ENCODE assay signal across 1 cellular context in the genomic region with DNA sequence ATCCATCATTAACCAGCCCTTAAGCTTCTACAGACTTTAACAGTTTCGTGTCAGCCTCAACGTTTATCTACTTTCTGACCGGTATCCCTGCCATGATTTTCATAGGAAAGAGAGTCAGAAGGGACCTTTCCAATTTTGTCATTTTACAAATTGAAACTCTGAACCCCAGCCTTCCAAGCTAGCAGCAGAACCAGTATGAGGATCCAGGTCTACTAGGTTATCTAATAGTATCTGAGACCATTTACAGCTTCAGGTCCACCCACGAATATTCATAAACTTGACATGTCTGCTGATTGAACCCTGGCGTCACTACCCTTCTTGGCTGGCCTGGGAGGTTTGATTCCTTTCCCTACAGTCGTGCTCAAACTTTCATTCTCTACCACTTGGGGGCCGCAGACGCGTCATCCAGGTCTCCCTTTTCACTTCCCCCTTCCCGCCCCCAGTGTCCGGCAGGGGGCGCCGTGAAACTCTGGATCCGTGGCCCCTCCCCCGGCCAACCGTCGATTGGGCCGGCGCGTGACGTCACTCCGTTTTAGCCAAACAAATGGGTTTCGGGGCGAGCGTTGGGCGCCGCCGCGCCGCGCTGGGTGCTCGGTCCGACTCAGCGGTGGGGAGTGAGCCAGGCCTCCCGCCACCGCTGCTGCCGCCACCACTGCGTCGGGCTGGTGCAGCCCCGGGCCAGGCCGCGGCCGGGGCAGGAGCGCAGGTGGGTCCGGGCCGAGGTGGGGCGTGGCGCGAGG.
A peak's percentile ranks its signal among the peaks of the same experiment; 100 is the strongest.
TF ChIP-seq lines count a peak whose summit lies in the region.

FBXO34 (plus strand) TSS at position 590 of the 740 bp plus-strand sequence. CDS start 78,970 bp downstream, outside the sequence.

TF ChIP-seq in K562, 482 proteins besides CTCF, POLR2A, EP300 and RAD21 (continued from another document and continues in another):
- TF ChIP-seq ZNF609 (CRISPR knock-in tag; IDR thresholded peaks at IDR 0.05; ENCODE audit: borderline replicate concordance) (no peak), CBX3 (IDR thresholded peaks at IDR 0.05; ENCODE audit: borderline replicate concordance in 1 of 2, low read length in 2 of 2) (peak in 1 of 2 experiments; percentile 74; a peak in 1 of 3 replicates), E2F5 (CRISPR knock-in tag; IDR thresholded peaks at IDR 0.05) (no peak), ZNF644 (tag; IDR thresholded peaks at IDR 0.05; ENCODE audit: low read depth) (no peak; the same call in 1 of the 2 replicates), NFYB (IDR thresholded peaks at IDR 0.05; ENCODE audit: extremely low read depth, insufficient read length) (peak; percentile 16), XRCC4 (IDR thresholded peaks at IDR 0.05; ENCODE audit: extremely low read depth, insufficient read depth, insufficient read length) (no peak), TAL1 (IDR thresholded peaks at IDR 0.05) (no peak), MTA2 (IDR thresholded peaks at IDR 0.05; ENCODE audit: low read depth) (no peak), RBM39 (optimal IDR thresholded peaks at IDR 0.05; ENCODE audit: low read depth, low read length) (no peak), FOXA3 (CRISPR knock-in tag; conservative IDR thresholded peaks at IDR 0.05 in 1 of 2, IDR thresholded peaks at IDR 0.05 in 1 of 2) (no peak), POLR2H (tag; IDR thresholded peaks at IDR 0.05; ENCODE audit: low read depth) (peak; percentile 41; the same call in 1 of the 2 replicates), SP2 (IDR thresholded peaks at IDR 0.05; ENCODE audit: extremely low read depth, low read depth, low read length, poor library complexity, severe bottlenecking) (no peak), SUPT5H (IDR thresholded peaks at IDR 0.05) (no peak), ZNF282 (CRISPR knock-in tag; IDR thresholded peaks at IDR 0.05) (no peak), TAF7 (tag; IDR thresholded peaks at IDR 0.05) (no peak), PBX2 (CRISPR knock-in tag; IDR thresholded peaks at IDR 0.05; ENCODE audit: low read depth) (no peak), PBX2 (tag; conservative IDR thresholded peaks at IDR 0.05; ENCODE audit: low read depth) (no peak; the same call in 1 of the 2 replicates), ZNF785 (CRISPR knock-in tag; IDR thresholded peaks at IDR 0.05) (no peak), ETS2 (tag; IDR thresholded peaks at IDR 0.05; ENCODE audit: borderline replicate concordance, poor library complexity, severe bottlenecking) (no peak), CREBBP (IDR thresholded peaks at IDR 0.05; ENCODE audit: low read depth, low read length) (no peak), ZNF696 (CRISPR knock-in tag; conservative IDR thresholded peaks at IDR 0.05) (no peak), MCM3 (IDR thresholded peaks at IDR 0.05) (no peak), MYBL2 (IDR thresholded peaks at IDR 0.05; ENCODE audit: low read depth) (peak; percentile 82), MYBL2 (CRISPR knock-in tag; IDR thresholded peaks at IDR 0.05; ENCODE audit: borderline replicate concordance) (no peak), CXXC5 (CRISPR knock-in tag; IDR thresholded peaks at IDR 0.05) (peak; percentile 81), PHB2 (IDR thresholded peaks at IDR 0.05; ENCODE audit: low read depth) (no peak), ZNF778 (CRISPR knock-in tag; IDR thresholded peaks at IDR 0.05) (no peak), TGIF2 (CRISPR knock-in tag; IDR thresholded peaks at IDR 0.05) (no peak), HLTF (IDR thresholded peaks at IDR 0.05) (no peak), NFIX (CRISPR knock-in tag; IDR thresholded peaks at IDR 0.05; ENCODE audit: low read depth) (no peak), TBL1XR1 (IDR thresholded peaks at IDR 0.05; ENCODE audit: low read length in 2 of 2) (peak in 1 of 2 experiments; percentile 68; a peak in 1 of 4 replicates), PHF21A (IDR thresholded peaks at IDR 0.05; ENCODE audit: borderline replicate concordance, low read depth) (peak; percentile 71; the same call in 1 of the 2 replicates)
- TF ChIP-seq, protein P1, sequence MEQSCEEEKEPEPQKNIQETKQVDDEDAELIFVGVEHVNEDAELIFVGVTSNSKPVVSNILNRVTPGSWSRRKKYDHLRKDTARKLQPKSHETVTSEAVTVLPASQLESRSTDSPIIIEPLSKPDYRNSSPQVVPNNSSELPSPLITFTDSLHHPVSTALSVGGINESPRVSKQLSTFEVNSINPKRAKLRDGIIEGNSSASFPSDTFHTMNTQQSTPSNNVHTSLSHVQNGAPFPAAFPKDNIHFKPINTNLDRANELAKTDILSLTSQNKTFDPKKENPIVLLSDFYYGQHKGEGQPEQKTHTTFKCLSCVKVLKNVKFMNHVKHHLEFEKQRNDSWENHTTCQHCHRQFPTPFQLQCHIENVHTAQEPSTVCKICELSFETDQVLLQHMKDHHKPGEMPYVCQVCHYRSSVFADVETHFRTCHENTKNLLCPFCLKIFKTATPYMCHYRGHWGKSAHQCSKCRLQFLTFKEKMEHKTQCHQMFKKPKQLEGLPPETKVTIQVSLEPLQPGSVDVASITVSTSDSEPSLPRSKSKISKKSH (CRISPR knock-in tag; IDR thresholded peaks at IDR 0.05) = no peak
- TF ChIP-seq, protein P2, sequence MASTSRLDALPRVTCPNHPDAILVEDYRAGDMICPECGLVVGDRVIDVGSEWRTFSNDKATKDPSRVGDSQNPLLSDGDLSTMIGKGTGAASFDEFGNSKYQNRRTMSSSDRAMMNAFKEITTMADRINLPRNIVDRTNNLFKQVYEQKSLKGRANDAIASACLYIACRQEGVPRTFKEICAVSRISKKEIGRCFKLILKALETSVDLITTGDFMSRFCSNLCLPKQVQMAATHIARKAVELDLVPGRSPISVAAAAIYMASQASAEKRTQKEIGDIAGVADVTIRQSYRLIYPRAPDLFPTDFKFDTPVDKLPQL (IDR thresholded peaks at IDR 0.05; ENCODE audit: extremely low read depth, insufficient read length) = no peak
- TF ChIP-seq, protein P3, sequence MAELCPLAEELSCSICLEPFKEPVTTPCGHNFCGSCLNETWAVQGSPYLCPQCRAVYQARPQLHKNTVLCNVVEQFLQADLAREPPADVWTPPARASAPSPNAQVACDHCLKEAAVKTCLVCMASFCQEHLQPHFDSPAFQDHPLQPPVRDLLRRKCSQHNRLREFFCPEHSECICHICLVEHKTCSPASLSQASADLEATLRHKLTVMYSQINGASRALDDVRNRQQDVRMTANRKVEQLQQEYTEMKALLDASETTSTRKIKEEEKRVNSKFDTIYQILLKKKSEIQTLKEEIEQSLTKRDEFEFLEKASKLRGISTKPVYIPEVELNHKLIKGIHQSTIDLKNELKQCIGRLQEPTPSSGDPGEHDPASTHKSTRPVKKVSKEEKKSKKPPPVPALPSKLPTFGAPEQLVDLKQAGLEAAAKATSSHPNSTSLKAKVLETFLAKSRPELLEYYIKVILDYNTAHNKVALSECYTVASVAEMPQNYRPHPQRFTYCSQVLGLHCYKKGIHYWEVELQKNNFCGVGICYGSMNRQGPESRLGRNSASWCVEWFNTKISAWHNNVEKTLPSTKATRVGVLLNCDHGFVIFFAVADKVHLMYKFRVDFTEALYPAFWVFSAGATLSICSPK (IDR thresholded peaks at IDR 0.05; ENCODE audit: borderline replicate concordance) = no peak
- TF ChIP-seq, protein P4, sequence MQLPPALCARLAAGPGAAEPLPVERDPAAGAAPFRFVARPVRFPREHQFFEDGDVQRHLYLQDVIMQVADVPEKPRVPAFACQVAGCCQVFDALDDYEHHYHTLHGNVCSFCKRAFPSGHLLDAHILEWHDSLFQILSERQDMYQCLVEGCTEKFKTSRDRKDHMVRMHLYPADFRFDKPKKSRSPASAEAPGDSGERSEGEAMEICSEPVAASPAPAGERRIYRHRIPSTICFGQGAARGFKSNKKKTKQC (CRISPR knock-in tag; IDR thresholded peaks at IDR 0.05) = no peak
- TF ChIP-seq, protein P5, sequence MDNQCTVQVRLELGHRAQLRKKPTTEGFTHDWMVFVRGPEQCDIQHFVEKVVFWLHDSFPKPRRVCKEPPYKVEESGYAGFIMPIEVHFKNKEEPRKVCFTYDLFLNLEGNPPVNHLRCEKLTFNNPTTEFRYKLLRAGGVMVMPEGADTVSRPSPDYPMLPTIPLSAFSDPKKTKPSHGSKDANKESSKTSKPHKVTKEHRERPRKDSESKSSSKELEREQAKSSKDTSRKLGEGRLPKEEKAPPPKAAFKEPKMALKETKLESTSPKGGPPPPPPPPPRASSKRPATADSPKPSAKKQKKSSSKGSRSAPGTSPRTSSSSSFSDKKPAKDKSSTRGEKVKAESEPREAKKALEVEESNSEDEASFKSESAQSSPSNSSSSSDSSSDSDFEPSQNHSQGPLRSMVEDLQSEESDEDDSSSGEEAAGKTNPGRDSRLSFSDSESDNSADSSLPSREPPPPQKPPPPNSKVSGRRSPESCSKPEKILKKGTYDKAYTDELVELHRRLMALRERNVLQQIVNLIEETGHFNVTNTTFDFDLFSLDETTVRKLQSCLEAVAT (IDR thresholded peaks at IDR 0.05) = peak in 1 of 2 experiments; percentile 88; a peak in 2 of 4 replicates
- TF ChIP-seq, protein P6, sequence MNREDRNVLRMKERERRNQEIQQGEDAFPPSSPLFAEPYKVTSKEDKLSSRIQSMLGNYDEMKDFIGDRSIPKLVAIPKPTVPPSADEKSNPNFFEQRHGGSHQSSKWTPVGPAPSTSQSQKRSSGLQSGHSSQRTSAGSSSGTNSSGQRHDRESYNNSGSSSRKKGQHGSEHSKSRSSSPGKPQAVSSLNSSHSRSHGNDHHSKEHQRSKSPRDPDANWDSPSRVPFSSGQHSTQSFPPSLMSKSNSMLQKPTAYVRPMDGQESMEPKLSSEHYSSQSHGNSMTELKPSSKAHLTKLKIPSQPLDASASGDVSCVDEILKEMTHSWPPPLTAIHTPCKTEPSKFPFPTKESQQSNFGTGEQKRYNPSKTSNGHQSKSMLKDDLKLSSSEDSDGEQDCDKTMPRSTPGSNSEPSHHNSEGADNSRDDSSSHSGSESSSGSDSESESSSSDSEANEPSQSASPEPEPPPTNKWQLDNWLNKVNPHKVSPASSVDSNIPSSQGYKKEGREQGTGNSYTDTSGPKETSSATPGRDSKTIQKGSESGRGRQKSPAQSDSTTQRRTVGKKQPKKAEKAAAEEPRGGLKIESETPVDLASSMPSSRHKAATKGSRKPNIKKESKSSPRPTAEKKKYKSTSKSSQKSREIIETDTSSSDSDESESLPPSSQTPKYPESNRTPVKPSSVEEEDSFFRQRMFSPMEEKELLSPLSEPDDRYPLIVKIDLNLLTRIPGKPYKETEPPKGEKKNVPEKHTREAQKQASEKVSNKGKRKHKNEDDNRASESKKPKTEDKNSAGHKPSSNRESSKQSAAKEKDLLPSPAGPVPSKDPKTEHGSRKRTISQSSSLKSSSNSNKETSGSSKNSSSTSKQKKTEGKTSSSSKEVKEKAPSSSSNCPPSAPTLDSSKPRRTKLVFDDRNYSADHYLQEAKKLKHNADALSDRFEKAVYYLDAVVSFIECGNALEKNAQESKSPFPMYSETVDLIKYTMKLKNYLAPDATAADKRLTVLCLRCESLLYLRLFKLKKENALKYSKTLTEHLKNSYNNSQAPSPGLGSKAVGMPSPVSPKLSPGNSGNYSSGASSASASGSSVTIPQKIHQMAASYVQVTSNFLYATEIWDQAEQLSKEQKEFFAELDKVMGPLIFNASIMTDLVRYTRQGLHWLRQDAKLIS (CRISPR knock-in tag; IDR thresholded peaks at IDR 0.05) = 0 out of 2 replicates have a peak, but pooled peaks have one; percentile 11
